Comparison of ENCODE assay signal across 1 cellular context in genomic region chr2:137942785-137943034, GRCh38.
TF ChIP-seq lines count a peak whose summit lies in the region.

No MANE protein-coding gene starts in this region.

TF ChIP-seq in HepG2, 621 proteins besides CTCF, POLR2A, EP300 and RAD21 (continued from another document and continues in another):
- TF ChIP-seq ZBTB14 (CRISPR knock-in tag; IDR thresholded peaks at IDR 0.05), result no peak
- no peak for TF ChIP-seq ZNF225 (CRISPR knock-in tag; IDR thresholded peaks at IDR 0.05)
- TF ChIP-seq CENPT (CRISPR knock-in tag; IDR thresholded peaks at IDR 0.05; ENCODE audit: low read depth), result no peak
- TF ChIP-seq, protein P1, sequence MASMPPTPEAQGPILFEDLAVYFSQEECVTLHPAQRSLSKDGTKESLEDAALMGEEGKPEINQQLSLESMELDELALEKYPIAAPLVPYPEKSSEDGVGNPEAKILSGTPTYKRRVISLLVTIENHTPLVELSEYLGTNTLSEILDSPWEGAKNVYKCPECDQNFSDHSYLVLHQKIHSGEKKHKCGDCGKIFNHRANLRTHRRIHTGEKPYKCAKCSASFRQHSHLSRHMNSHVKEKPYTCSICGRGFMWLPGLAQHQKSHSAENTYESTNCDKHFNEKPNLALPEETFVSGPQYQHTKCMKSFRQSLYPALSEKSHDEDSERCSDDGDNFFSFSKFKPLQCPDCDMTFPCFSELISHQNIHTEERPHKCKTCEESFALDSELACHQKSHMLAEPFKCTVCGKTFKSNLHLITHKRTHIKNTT (CRISPR knock-in tag; IDR thresholded peaks at IDR 0.05), result no peak
- no peak; the same call in 1 of the 2 replicates for TF ChIP-seq ZNF747 (CRISPR knock-in tag; IDR thresholded peaks at IDR 0.05; ENCODE audit: borderline replicate concordance)
- TF ChIP-seq, protein P2, sequence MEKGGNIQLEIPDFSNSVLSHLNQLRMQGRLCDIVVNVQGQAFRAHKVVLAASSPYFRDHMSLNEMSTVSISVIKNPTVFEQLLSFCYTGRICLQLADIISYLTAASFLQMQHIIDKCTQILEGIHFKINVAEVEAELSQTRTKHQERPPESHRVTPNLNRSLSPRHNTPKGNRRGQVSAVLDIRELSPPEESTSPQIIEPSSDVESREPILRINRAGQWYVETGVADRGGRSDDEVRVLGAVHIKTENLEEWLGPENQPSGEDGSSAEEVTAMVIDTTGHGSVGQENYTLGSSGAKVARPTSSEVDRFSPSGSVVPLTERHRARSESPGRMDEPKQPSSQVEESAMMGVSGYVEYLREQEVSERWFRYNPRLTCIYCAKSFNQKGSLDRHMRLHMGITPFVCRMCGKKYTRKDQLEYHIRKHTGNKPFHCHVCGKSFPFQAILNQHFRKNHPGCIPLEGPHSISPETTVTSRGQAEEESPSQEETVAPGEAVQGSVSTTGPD (CRISPR knock-in tag; IDR thresholded peaks at IDR 0.05), result no peak
- no peak for TF ChIP-seq SKI (IDR thresholded peaks at IDR 0.05; ENCODE audit: partially characterized antibody)
- 0 out of 2 replicates have a peak, but pooled peaks have one; percentile 43 for TF ChIP-seq ZSCAN31 (CRISPR knock-in tag; IDR thresholded peaks at IDR 0.05; ENCODE audit: low read depth)
- TF ChIP-seq FOXK1 (CRISPR knock-in tag; IDR thresholded peaks at IDR 0.05; ENCODE audit: borderline replicate concordance, low read depth), result no peak
- peak; percentile 61 for TF ChIP-seq POLR2AphosphoS5 (IDR thresholded peaks at IDR 0.05; ENCODE audit: low read depth, low read length)
- TF ChIP-seq SMYD3 (CRISPR knock-in tag; IDR thresholded peaks at IDR 0.05), result no peak
- TF ChIP-seq ZNF839 (CRISPR knock-in tag; IDR thresholded peaks at IDR 0.05; ENCODE audit: borderline replicate concordance), result no peak
- TF ChIP-seq RFXAP (CRISPR knock-in tag; IDR thresholded peaks at IDR 0.05; ENCODE audit: borderline replicate concordance), result 0 out of 2 replicates have a peak, but pooled peaks have one; percentile 10
- TF ChIP-seq ZNF576 (CRISPR knock-in tag; IDR thresholded peaks at IDR 0.05), result no peak
- no peak for TF ChIP-seq ISX (CRISPR knock-in tag; conservative IDR thresholded peaks at IDR 0.05)
- no peak for TF ChIP-seq YEATS2 (CRISPR knock-in tag; IDR thresholded peaks at IDR 0.05; ENCODE audit: borderline replicate concordance)
- TF ChIP-seq SMARCC2 (IDR thresholded peaks at IDR 0.05), result no peak
- TF ChIP-seq ZBTB42 (CRISPR knock-in tag; IDR thresholded peaks at IDR 0.05), result no peak
- no peak for TF ChIP-seq ZNF652 (CRISPR knock-in tag; IDR thresholded peaks at IDR 0.05; ENCODE audit: borderline replicate concordance, low read depth)
- TF ChIP-seq, protein P3, sequence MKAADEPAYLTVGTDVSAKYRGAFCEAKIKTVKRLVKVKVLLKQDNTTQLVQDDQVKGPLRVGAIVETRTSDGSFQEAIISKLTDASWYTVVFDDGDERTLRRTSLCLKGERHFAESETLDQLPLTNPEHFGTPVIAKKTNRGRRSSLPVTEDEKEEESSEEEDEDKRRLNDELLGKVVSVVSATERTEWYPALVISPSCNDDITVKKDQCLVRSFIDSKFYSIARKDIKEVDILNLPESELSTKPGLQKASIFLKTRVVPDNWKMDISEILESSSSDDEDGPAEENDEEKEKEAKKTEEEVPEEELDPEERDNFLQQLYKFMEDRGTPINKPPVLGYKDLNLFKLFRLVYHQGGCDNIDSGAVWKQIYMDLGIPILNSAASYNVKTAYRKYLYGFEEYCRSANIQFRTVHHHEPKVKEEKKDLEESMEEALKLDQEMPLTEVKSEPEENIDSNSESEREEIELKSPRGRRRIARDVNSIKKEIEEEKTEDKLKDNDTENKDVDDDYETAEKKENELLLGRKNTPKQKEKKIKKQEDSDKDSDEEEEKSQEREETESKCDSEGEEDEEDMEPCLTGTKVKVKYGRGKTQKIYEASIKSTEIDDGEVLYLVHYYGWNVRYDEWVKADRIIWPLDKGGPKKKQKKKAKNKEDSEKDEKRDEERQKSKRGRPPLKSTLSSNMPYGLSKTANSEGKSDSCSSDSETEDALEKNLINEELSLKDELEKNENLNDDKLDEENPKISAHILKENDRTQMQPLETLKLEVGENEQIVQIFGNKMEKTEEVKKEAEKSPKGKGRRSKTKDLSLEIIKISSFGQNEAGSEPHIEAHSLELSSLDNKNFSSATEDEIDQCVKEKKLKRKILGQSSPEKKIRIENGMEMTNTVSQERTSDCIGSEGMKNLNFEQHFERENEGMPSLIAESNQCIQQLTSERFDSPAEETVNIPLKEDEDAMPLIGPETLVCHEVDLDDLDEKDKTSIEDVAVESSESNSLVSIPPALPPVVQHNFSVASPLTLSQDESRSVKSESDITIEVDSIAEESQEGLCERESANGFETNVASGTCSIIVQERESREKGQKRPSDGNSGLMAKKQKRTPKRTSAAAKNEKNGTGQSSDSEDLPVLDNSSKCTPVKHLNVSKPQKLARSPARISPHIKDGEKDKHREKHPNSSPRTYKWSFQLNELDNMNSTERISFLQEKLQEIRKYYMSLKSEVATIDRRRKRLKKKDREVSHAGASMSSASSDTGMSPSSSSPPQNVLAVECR (CRISPR knock-in tag; IDR thresholded peaks at IDR 0.05; ENCODE audit: borderline replicate concordance), result no peak
- peak; percentile 67; the same call in 1 of the 2 replicates for TF ChIP-seq TCF7L2 (IDR thresholded peaks at IDR 0.05; ENCODE audit: low read depth, low read length)
- TF ChIP-seq TBX3 (IDR thresholded peaks at IDR 0.05; ENCODE audit: borderline replicate concordance), result no peak
- TF ChIP-seq ZNF180 (CRISPR knock-in tag; IDR thresholded peaks at IDR 0.05; ENCODE audit: borderline replicate concordance, low read depth), result no peak
- TF ChIP-seq GFI1 (CRISPR knock-in tag; IDR thresholded peaks at IDR 0.05; ENCODE audit: borderline replicate concordance), result no peak
- no peak for TF ChIP-seq NPAS2 (CRISPR knock-in tag; IDR thresholded peaks at IDR 0.05; ENCODE audit: borderline replicate concordance)
- TF ChIP-seq, protein P4, sequence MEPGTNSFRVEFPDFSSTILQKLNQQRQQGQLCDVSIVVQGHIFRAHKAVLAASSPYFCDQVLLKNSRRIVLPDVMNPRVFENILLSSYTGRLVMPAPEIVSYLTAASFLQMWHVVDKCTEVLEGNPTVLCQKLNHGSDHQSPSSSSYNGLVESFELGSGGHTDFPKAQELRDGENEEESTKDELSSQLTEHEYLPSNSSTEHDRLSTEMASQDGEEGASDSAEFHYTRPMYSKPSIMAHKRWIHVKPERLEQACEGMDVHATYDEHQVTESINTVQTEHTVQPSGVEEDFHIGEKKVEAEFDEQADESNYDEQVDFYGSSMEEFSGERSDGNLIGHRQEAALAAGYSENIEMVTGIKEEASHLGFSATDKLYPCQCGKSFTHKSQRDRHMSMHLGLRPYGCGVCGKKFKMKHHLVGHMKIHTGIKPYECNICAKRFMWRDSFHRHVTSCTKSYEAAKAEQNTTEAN (CRISPR knock-in tag; conservative IDR thresholded peaks at IDR 0.05), result no peak
- no peak for TF ChIP-seq GLMP (CRISPR knock-in tag; IDR thresholded peaks at IDR 0.05; ENCODE audit: borderline replicate concordance)
- TF ChIP-seq CEBPG (CRISPR knock-in tag; IDR thresholded peaks at IDR 0.05), result no peak; the same call in 1 of the 2 replicates
- TF ChIP-seq EHMT2 (IDR thresholded peaks at IDR 0.05; ENCODE audit: borderline replicate concordance, low read depth, low read length), result no peak
- TF ChIP-seq NFIB (CRISPR knock-in tag; IDR thresholded peaks at IDR 0.05; ENCODE audit: borderline replicate concordance), result no peak
- TF ChIP-seq MTF2 (CRISPR knock-in tag; IDR thresholded peaks at IDR 0.05; ENCODE audit: borderline replicate concordance), result no peak
- TF ChIP-seq ASH2L (IDR thresholded peaks at IDR 0.05; ENCODE audit: insufficient read length, low read depth, low read length), result peak; percentile 99
- no peak for TF ChIP-seq MED8 (CRISPR knock-in tag; IDR thresholded peaks at IDR 0.05; ENCODE audit: insufficient replicate concordance)
- TF ChIP-seq, protein P5, sequence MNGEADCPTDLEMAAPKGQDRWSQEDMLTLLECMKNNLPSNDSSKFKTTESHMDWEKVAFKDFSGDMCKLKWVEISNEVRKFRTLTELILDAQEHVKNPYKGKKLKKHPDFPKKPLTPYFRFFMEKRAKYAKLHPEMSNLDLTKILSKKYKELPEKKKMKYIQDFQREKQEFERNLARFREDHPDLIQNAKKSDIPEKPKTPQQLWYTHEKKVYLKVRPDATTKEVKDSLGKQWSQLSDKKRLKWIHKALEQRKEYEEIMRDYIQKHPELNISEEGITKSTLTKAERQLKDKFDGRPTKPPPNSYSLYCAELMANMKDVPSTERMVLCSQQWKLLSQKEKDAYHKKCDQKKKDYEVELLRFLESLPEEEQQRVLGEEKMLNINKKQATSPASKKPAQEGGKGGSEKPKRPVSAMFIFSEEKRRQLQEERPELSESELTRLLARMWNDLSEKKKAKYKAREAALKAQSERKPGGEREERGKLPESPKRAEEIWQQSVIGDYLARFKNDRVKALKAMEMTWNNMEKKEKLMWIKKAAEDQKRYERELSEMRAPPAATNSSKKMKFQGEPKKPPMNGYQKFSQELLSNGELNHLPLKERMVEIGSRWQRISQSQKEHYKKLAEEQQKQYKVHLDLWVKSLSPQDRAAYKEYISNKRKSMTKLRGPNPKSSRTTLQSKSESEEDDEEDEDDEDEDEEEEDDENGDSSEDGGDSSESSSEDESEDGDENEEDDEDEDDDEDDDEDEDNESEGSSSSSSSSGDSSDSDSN (CRISPR knock-in tag; IDR thresholded peaks at IDR 0.05), result no peak
- no peak for TF ChIP-seq ZNF75D (CRISPR knock-in tag; IDR thresholded peaks at IDR 0.05; ENCODE audit: borderline replicate concordance)
- TF ChIP-seq, protein P6, sequence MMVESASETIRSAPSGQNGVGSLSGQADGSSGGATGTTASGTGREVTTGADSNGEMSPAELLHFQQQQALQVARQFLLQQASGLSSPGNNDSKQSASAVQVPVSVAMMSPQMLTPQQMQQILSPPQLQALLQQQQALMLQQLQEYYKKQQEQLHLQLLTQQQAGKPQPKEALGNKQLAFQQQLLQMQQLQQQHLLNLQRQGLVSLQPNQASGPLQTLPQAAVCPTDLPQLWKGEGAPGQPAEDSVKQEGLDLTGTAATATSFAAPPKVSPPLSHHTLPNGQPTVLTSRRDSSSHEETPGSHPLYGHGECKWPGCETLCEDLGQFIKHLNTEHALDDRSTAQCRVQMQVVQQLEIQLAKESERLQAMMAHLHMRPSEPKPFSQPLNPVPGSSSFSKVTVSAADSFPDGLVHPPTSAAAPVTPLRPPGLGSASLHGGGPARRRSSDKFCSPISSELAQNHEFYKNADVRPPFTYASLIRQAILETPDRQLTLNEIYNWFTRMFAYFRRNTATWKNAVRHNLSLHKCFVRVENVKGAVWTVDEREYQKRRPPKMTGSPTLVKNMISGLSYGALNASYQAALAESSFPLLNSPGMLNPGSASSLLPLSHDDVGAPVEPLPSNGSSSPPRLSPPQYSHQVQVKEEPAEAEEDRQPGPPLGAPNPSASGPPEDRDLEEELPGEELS (CRISPR knock-in tag; IDR thresholded peaks at IDR 0.05), result no peak
- no peak for TF ChIP-seq ZNF513 (CRISPR knock-in tag; conservative IDR thresholded peaks at IDR 0.05)
- TF ChIP-seq KDM5A (IDR thresholded peaks at IDR 0.05; ENCODE audit: borderline replicate concordance, low read length), result peak; percentile 52; the same call in 1 of the 2 replicates
- no peak for TF ChIP-seq ZBTB38 (CRISPR knock-in tag; IDR thresholded peaks at IDR 0.05)
- TF ChIP-seq ZNF660 (CRISPR knock-in tag; IDR thresholded peaks at IDR 0.05; ENCODE audit: borderline replicate concordance, low read depth), result no peak
- no peak for TF ChIP-seq CREB1 (IDR thresholded peaks at IDR 0.05)
- TF ChIP-seq CREB1 (CRISPR knock-in tag; IDR thresholded peaks at IDR 0.05), result peak; percentile 5; the same call in 1 of the 2 replicates
- TF ChIP-seq TAF15 (IDR thresholded peaks at IDR 0.05; ENCODE audit: low read depth, low read length, poor library complexity, severe bottlenecking), result no peak
- TF ChIP-seq ZNF768 (CRISPR knock-in tag; IDR thresholded peaks at IDR 0.05), result no peak
- TF ChIP-seq MEIS1 (CRISPR knock-in tag; IDR thresholded peaks at IDR 0.05; ENCODE audit: borderline replicate concordance), result 0 out of 2 replicates have a peak, but pooled peaks have one; percentile 15
- no peak for TF ChIP-seq FIP1L1 (IDR thresholded peaks at IDR 0.05; ENCODE audit: borderline replicate concordance, insufficient read depth, low read depth, low read length)
